In genomic region chr2:55280851-55281546, GRCh38 we compare ENCODE assay signal across 8 cellular contexts. TPM values are rescaled to one million over a fixed set of nuclear protein-coding genes. Genes with fewer than 3 reads are reported as not detected.
DNase-seq lines count a peak whose midpoint lies in the region; ATAC-seq and TF ChIP-seq lines count a peak whose summit lies in the region.
"Not testable (repeated sequence)": the region's sequence is repeated elsewhere in the genome, so short reads cannot be mapped to it uniquely, and the experiment has no call there.

No MANE protein-coding gene starts in this region.

- not testable (repeated sequence) for H3K36me3 ChIP-seq in CD4-positive, alpha-beta memory T cell (ENCODE audit: insufficient read depth, low read length); HUES64 (ENCODE audit: insufficient read depth, low read length); thoracic aorta

- H3K4me1 ChIP-seq in CD4-positive, alpha-beta memory T cell (ENCODE audit: insufficient read depth, low read length) = peaks cover 18% of the 10 kb centered on the region
- H3K4me1 ChIP-seq in HUES64 (ENCODE audit: insufficient read depth, low read length) (peaks cover 29% of the 10 kb centered on the region), thoracic aorta (ENCODE audit: control insufficient read depth in 1 of 2, low read depth in 2 of 2) (peaks cover 10 to 26% of the 10 kb centered on the region in 2 donors)

- not testable (repeated sequence) for H3K4me3 ChIP-seq in CD4-positive, alpha-beta memory T cell (ENCODE audit: low read length in 2 of 2); HUES64 (ENCODE audit: low read length); thoracic aorta

- intact Hi-C loops in CD4-positive, alpha-beta memory T cell (cut with micrococcal nuclease) = loop anchor here (5.0 kb wide), 2 partner anchors 49 to 336 kb away; partner anchors contain the start of genes CLHC1, PPP4R3B and RPS27A
- intact Hi-C loops in activated naive CD4-positive, alpha-beta T cell treated with anti-CD3 and anti-CD28 coated beads for 36 hours (cut with micrococcal nuclease) = loop anchor here (5.0 kb wide), 1 partner anchor 229 kb away; the partner anchor contains the start of gene RTN4
- intact Hi-C loops in dendritic cell treated with granulocyte-macrophage colony-stimulating factor and Interleukin-4, amounts not matched to agents 40 ng/mL and 50 ng/mL, for 4 days (cut with micrococcal nuclease) = not testable (repeated sequence)

- peaks cover 12 to 31% (median 20%) of the 10 kb centered on the region in 4 donors for H3K4me1 Mint-ChIP-seq in CD4-positive, alpha-beta memory T cell
- H3K4me1 Mint-ChIP-seq in T-helper 17 cell; dendritic cell treated with granulocyte-macrophage colony-stimulating factor and Interleukin-4, amounts not matched to agents 40 ng/mL and 50 ng/mL, for 4 days (ENCODE audit: low read depth): not testable (repeated sequence)
- peaks cover 22% of the 10 kb centered on the region for H3K4me1 Mint-ChIP-seq in activated naive CD4-positive, alpha-beta T cell treated with anti-CD3 and anti-CD28 coated beads for 36 hours (ENCODE audit: low read depth)
- peaks cover 26 to 27% of the 10 kb centered on the region in 2 donors for H3K4me1 Mint-ChIP-seq in immature natural killer cell
- H3K4me1 Mint-ChIP-seq in osteocyte (ENCODE audit: unreplicated experiment) = peaks cover 14% of the 10 kb centered on the region

- not testable (repeated sequence) for TF ChIP-seq CTCF in osteocyte (IDR thresholded peaks at IDR 0.05); thoracic aorta (IDR thresholded peaks at IDR 0.05)

- POLR2A ChIA-PET in CD4-positive, alpha-beta memory T cell (lab: Charles Lee; ENCODE audit: partially characterized antibody) = interaction anchor here (0.7 to 2.5 kb wide), 10 partner anchors 11 to 337 kb away, joined by 3 to 13 read pairs (median 4); partner anchors contain the start of genes CFAP36, CLHC1 and RPS27A

- H3K4me3 Mint-ChIP-seq in CD4-positive, alpha-beta memory T cell = peak overlapping the region; percentile 6 to 96 (median 60)
- H3K4me3 Mint-ChIP-seq in T-helper 17 cell (peak overlapping the region; percentile 43), immature natural killer cell (peak overlapping the region; percentile 67 to 92 (median 91)), osteocyte (ENCODE audit: unreplicated experiment) (peak overlapping the region; percentile 86)
- peak overlapping the region; percentile 21 for H3K4me3 Mint-ChIP-seq in activated naive CD4-positive, alpha-beta T cell treated with anti-CD3 and anti-CD28 coated beads for 36 hours
- not testable (repeated sequence) for H3K4me3 Mint-ChIP-seq in dendritic cell treated with granulocyte-macrophage colony-stimulating factor and Interleukin-4, amounts not matched to agents 40 ng/mL and 50 ng/mL, for 4 days

- WGBS in HUES64 = 94% methylated on average over 4 of the region's 5 CpGs

- ATAC-seq in T-helper 17 cell; thoracic aorta (ENCODE audit: insufficient number of reproducible peaks, low FRiP score, low read depth): not testable (repeated sequence)

- peak overlapping the region; percentile 66 to 98 (median 93) for H3K27ac Mint-ChIP-seq in CD4-positive, alpha-beta memory T cell
- not testable (repeated sequence) for H3K27ac Mint-ChIP-seq in T-helper 17 cell
- peak overlapping the region; percentile 5 for H3K27ac Mint-ChIP-seq in activated naive CD4-positive, alpha-beta T cell treated with anti-CD3 and anti-CD28 coated beads for 36 hours
- peak overlapping the region; percentile 97 for H3K27ac Mint-ChIP-seq in dendritic cell treated with granulocyte-macrophage colony-stimulating factor and Interleukin-4, amounts not matched to agents 40 ng/mL and 50 ng/mL, for 4 days
- H3K27ac Mint-ChIP-seq in immature natural killer cell (peak overlapping the region; percentile 43 to 99 (median 98)), osteocyte (ENCODE audit: unreplicated experiment) (peak overlapping the region; percentile 95)

- H3K27me3 Mint-ChIP-seq in CD4-positive, alpha-beta memory T cell; T-helper 17 cell; activated naive CD4-positive, alpha-beta T cell treated with anti-CD3 and anti-CD28 coated beads for 36 hours (ENCODE audit: low read depth); dendritic cell treated with granulocyte-macrophage colony-stimulating factor and Interleukin-4, amounts not matched to agents 40 ng/mL and 50 ng/mL, for 4 days; immature natural killer cell (ENCODE audit: low read depth in 3 of 3): not testable (repeated sequence)
- H3K27me3 Mint-ChIP-seq in osteocyte (ENCODE audit: unreplicated experiment) = peaks cover 19% of the 10 kb centered on the region

- not testable (repeated sequence) for H3K9me3 ChIP-seq in CD4-positive, alpha-beta memory T cell (ENCODE audit: control insufficient read depth in 1 of 2, low read length in 2 of 2); HUES64 (ENCODE audit: insufficient read depth, low read depth, low read length); T-helper 17 cell (ENCODE audit: control insufficient read depth, low read length, poor library complexity, severe bottlenecking); thoracic aorta

- not testable (repeated sequence) for DNase-seq in CD4-positive, alpha-beta memory T cell; T-helper 17 cell; activated naive CD4-positive, alpha-beta T cell treated with anti-CD3 and anti-CD28 coated beads for 36 hours; immature natural killer cell; osteocyte (ENCODE audit: extremely low spot score, unreplicated experiment); thoracic aorta (ENCODE audit: low spot score)

- H3K9me3 Mint-ChIP-seq in CD4-positive, alpha-beta memory T cell; activated naive CD4-positive, alpha-beta T cell treated with anti-CD3 and anti-CD28 coated beads for 36 hours; dendritic cell treated with granulocyte-macrophage colony-stimulating factor and Interleukin-4, amounts not matched to agents 40 ng/mL and 50 ng/mL, for 4 days; immature natural killer cell; osteocyte (ENCODE audit: unreplicated experiment): not testable (repeated sequence)

- CTCF ChIA-PET in CD4-positive, alpha-beta memory T cell (lab: Charles Lee; ENCODE audit: partially characterized antibody) = interaction anchor here (1.5 kb wide), 1 partner anchor 10 kb away, joined by 3 read pairs; no protein-coding TSS in a partner anchor
- CTCF ChIA-PET in activated naive CD4-positive, alpha-beta T cell treated with anti-CD3 and anti-CD28 coated beads for 36 hours (lab: Charles Lee) = interaction anchor here (0.7 kb wide), 1 partner anchor 11 kb away, joined by 3 read pairs; no protein-coding TSS in a partner anchor

- H3K27ac ChIP-seq in CD4-positive, alpha-beta memory T cell (ENCODE audit: low read depth, low read length) = not testable (repeated sequence)
- H3K27ac ChIP-seq in HUES64 (ENCODE audit: low read depth, low read length) = peak overlapping the region; percentile 100; the same call in 1 of the 2 replicates
- H3K27ac ChIP-seq in thoracic aorta = peak overlapping the region; percentile 90 to 95

- H3K9ac ChIP-seq in HUES64 (ENCODE audit: low read depth, low read length) = peak overlapping the region; percentile 85

- H3K27me3 ChIP-seq in CD4-positive, alpha-beta memory T cell (ENCODE audit: insufficient read depth, low read length); HUES64 (ENCODE audit: insufficient read depth, low read length); thoracic aorta (replicated peaks; ENCODE audit: insufficient read depth): not testable (repeated sequence)

- not testable (repeated sequence) for H3K36me3 Mint-ChIP-seq in CD4-positive, alpha-beta memory T cell; T-helper 17 cell (ENCODE audit: low read depth); activated naive CD4-positive, alpha-beta T cell treated with anti-CD3 and anti-CD28 coated beads for 36 hours (ENCODE audit: low read depth); immature natural killer cell; osteocyte (ENCODE audit: unreplicated experiment)
- peaks cover 18% of the 10 kb centered on the region for H3K36me3 Mint-ChIP-seq in dendritic cell treated with granulocyte-macrophage colony-stimulating factor and Interleukin-4, amounts not matched to agents 40 ng/mL and 50 ng/mL, for 4 days (ENCODE audit: low read depth)

RNA-seq across cellular contexts. Expression of gene MTIF2, which starts 12.0 kb away (rescaled TPM):
- 10 to 100 TPM; 33.1 to 38.6 TPM for total RNA-seq in CD4-positive, alpha-beta memory T cell
- polyA plus RNA-seq in CD4-positive, alpha-beta memory T cell = 10 to 100 TPM; 11.7 to 17.6 TPM
- 25.5 TPM for polyA plus RNA-seq in HUES64 (2013, experiment 1 of 2)
- polyA plus RNA-seq in HUES64 (2013, experiment 2 of 2) = 28.1 TPM
- total RNA-seq in T-helper 17 cell (10 to 100 TPM; 16.8 to 18.7 TPM), osteocyte (24.6 and 24.7 TPM in 2 replicates), thoracic aorta (10 to 100 TPM in 1 of 2 donors, 1 to 10 TPM in 1; 8.1 to 24.3 TPM)
- 10 to 100 TPM; 43.9 to 44.2 TPM for total RNA-seq in activated naive CD4-positive, alpha-beta T cell treated with anti-CD3 and anti-CD28 coated beads for 36 hours
- polyA plus RNA-seq in immature natural killer cell = 10 to 100 TPM in 2 of 3 donors, 1 to 10 TPM in 1; 5.2 to 17.7 (median 10.6) TPM

RNA-seq across cellular contexts. Expression of gene RPS27A, which starts 48.5 kb away (rescaled TPM):
- total RNA-seq in CD4-positive, alpha-beta memory T cell = 1,000 to 10,000 TPM; 2,280 to 2,392 TPM
- polyA plus RNA-seq in CD4-positive, alpha-beta memory T cell = 1,000 to 10,000 TPM; 2,677 to 3,667 TPM
- 2,176 TPM for polyA plus RNA-seq in HUES64 (2013, experiment 1 of 2)
- 2,200 TPM for polyA plus RNA-seq in HUES64 (2013, experiment 2 of 2)
- 1,000 to 10,000 TPM; 1,730 to 1,784 TPM for total RNA-seq in T-helper 17 cell
- 1,000 to 10,000 TPM; 1,468 to 1,556 TPM for total RNA-seq in activated naive CD4-positive, alpha-beta T cell treated with anti-CD3 and anti-CD28 coated beads for 36 hours
- 1,000 to 10,000 TPM; 1,176 to 2,389 (median 1,755) TPM for polyA plus RNA-seq in immature natural killer cell
- total RNA-seq in osteocyte = 665 and 668 TPM in 2 replicates
- total RNA-seq in thoracic aorta = 100 to 1,000 TPM; 786 to 831 TPM

RNA-seq across cellular contexts. Expression of gene CLHC1, which starts 48.9 kb away (rescaled TPM):
- total RNA-seq in CD4-positive, alpha-beta memory T cell = 10 to 100 TPM; 12.4 to 14.2 TPM
- 1 to 10 TPM; 1.0 to 2.6 TPM for polyA plus RNA-seq in CD4-positive, alpha-beta memory T cell
- 3.4 TPM for polyA plus RNA-seq in HUES64 (2013, experiment 1 of 2)
- 5.3 TPM for polyA plus RNA-seq in HUES64 (2013, experiment 2 of 2)
- total RNA-seq in T-helper 17 cell = 1 to 10 TPM; 3.5 to 7.1 TPM
- 1 to 10 TPM; 2.4 to 3.1 TPM for total RNA-seq in activated naive CD4-positive, alpha-beta T cell treated with anti-CD3 and anti-CD28 coated beads for 36 hours
- 1 to 10 TPM in 2 of 3 donors, not detected in 1; 2.0 to 2.9 TPM for polyA plus RNA-seq in immature natural killer cell
- total RNA-seq in osteocyte = 21.6 and 23.5 TPM in 2 replicates
- total RNA-seq in thoracic aorta = 1 to 10 TPM in 1 of 2 donors, under 1 TPM in 1; 0.28 to 8.4 TPM
